Comparison of ENCODE assay signal across 16 cellular contexts in genomic region chr21:46009951-46010655, GRCh38. TPM values are rescaled to one million over a fixed set of nuclear protein-coding genes. Genes with fewer than 3 reads are reported as not detected.
A peak's percentile ranks its signal among the peaks of the same experiment; 100 is the strongest.
DNase-seq lines count a peak whose midpoint lies in the region; ATAC-seq and TF ChIP-seq lines count a peak whose summit lies in the region.
"Had no signal": no experiment of that assay in that cellular context is flagged by ENCODE, and none has a peak within 500 bp of the region (broad histone marks: within the 10 kb centered on the region; RNA-seq: fewer than 3 reads in every experiment).

No MANE protein-coding gene starts in this region.

- no peak overlapping the region for H3K4me3 ChIP-seq in osteoblast (ENCODE audit: insufficient read depth, low read length)
- H3K4me3 ChIP-seq: Peyer's patch had no signal

- peaks cover 9 to 16% of the 10 kb centered on the region in 2 donors for H3K27me3 Mint-ChIP-seq in natural killer cell treated with Interleukin-12 subunit alpha and Interleukin-12 subunit beta and Interleukin-15 and Interleukin-18, amount 100 ng/mL, for 72 hours
- H3K27me3 Mint-ChIP-seq in natural killer cell (ENCODE audit: low read depth in 2 of 2) = peaks cover 11 to 15% of the 10 kb centered on the region in 2 donors
- no peaks in the 10 kb centered on the region for H3K27me3 Mint-ChIP-seq in chondrocyte (ENCODE audit: low read depth)
- H3K27me3 Mint-ChIP-seq in Calu3 (ENCODE audit: unreplicated experiment) = peaks cover 13% of the 10 kb centered on the region
- H3K27me3 Mint-ChIP-seq in glutamatergic neuron (ENCODE audit: unreplicated experiment) = peaks cover 4% of the 10 kb centered on the region
- H3K27me3 Mint-ChIP-seq: IgD-negative memory B cell had no signal

- no peaks in the 10 kb centered on the region for H3K4me1 Mint-ChIP-seq in natural killer cell treated with Interleukin-12 subunit alpha and Interleukin-12 subunit beta and Interleukin-15 and Interleukin-18, amount 100 ng/mL, for 72 hours (ENCODE audit: low read depth in 2 of 2)
- H3K4me1 Mint-ChIP-seq in natural killer cell (no peaks in the 10 kb centered on the region), chondrocyte (ENCODE audit: low read depth) (no peaks in the 10 kb centered on the region), Calu3 (ENCODE audit: low read depth, unreplicated experiment) (no peaks in the 10 kb centered on the region), glutamatergic neuron (ENCODE audit: low read depth, unreplicated experiment) (peaks cover 2% of the 10 kb centered on the region)
- H3K4me1 Mint-ChIP-seq: CD8-positive, alpha-beta memory T cell; IgD-negative memory B cell had no signal

- H3K4me3 Mint-ChIP-seq in natural killer cell treated with Interleukin-12 subunit alpha and Interleukin-12 subunit beta and Interleukin-15 and Interleukin-18, amount 100 ng/mL, for 72 hours = no peak overlapping the region
- no peak overlapping the region for H3K4me3 Mint-ChIP-seq in natural killer cell
- no peak overlapping the region for H3K4me3 Mint-ChIP-seq in chondrocyte (ENCODE audit: unreplicated experiment)
- no peak overlapping the region for H3K4me3 Mint-ChIP-seq in Calu3 (ENCODE audit: low read depth, unreplicated experiment)
- no peak overlapping the region for H3K4me3 Mint-ChIP-seq in glutamatergic neuron (ENCODE audit: unreplicated experiment)
- H3K4me3 Mint-ChIP-seq: CD8-positive, alpha-beta memory T cell; IgD-negative memory B cell had no signal

- intact Hi-C loops in natural killer cell (cut with micrococcal nuclease) (no loop called here), Calu3 (cut with micrococcal nuclease; ENCODE audit: unreplicated experiment) (no loop called here)

- no peak overlapping the region for H3K27ac Mint-ChIP-seq in natural killer cell treated with Interleukin-12 subunit alpha and Interleukin-12 subunit beta and Interleukin-15 and Interleukin-18, amount 100 ng/mL, for 72 hours
- H3K27ac Mint-ChIP-seq in natural killer cell (no peak overlapping the region), chondrocyte (ENCODE audit: unreplicated experiment) (no peak overlapping the region), Calu3 (ENCODE audit: unreplicated experiment) (no peak overlapping the region), glutamatergic neuron (ENCODE audit: unreplicated experiment) (no peak overlapping the region)
- H3K27ac Mint-ChIP-seq: CD8-positive, alpha-beta memory T cell had no signal

- no peaks in the 10 kb centered on the region for H3K79me2 ChIP-seq in osteoblast (ENCODE audit: insufficient read depth, low read length)

- no peaks in the 10 kb centered on the region for H3K36me3 ChIP-seq in osteoblast (ENCODE audit: insufficient read depth, low read length)
- H3K36me3 ChIP-seq: Peyer's patch had no signal

- no peaks in the 10 kb centered on the region for H3K9me3 Mint-ChIP-seq in natural killer cell treated with Interleukin-12 subunit alpha and Interleukin-12 subunit beta and Interleukin-15 and Interleukin-18, amount 100 ng/mL, for 72 hours
- H3K9me3 Mint-ChIP-seq in natural killer cell (no peaks in the 10 kb centered on the region), chondrocyte (ENCODE audit: low read depth) (peaks cover 3% of the 10 kb centered on the region), Calu3 (ENCODE audit: low read depth, unreplicated experiment) (no peaks in the 10 kb centered on the region), glutamatergic neuron (ENCODE audit: unreplicated experiment) (peaks cover 3% of the 10 kb centered on the region)

- H3K36me3 Mint-ChIP-seq in natural killer cell treated with Interleukin-12 subunit alpha and Interleukin-12 subunit beta and Interleukin-15 and Interleukin-18, amount 100 ng/mL, for 72 hours = no peaks in the 10 kb centered on the region
- H3K36me3 Mint-ChIP-seq in natural killer cell (no peaks in the 10 kb centered on the region), chondrocyte (ENCODE audit: low read depth) (peaks cover 2% of the 10 kb centered on the region), Calu3 (ENCODE audit: insufficient read depth, unreplicated experiment) (peaks cover under 1% of the 10 kb centered on the region), glutamatergic neuron (ENCODE audit: unreplicated experiment) (peaks cover 5% of the 10 kb centered on the region)

- BruUV-seq in Calu3 (replicated peaks; lab: Mats Ljungman, UMichigan) = no TSS peak

- H3K4me1 ChIP-seq in osteoblast (ENCODE audit: insufficient read depth, low read length) = no peaks in the 10 kb centered on the region
- H3K4me1 ChIP-seq: Peyer's patch had no signal

- H2AFZ ChIP-seq in osteoblast (ENCODE audit: low read length) = no peak overlapping the region

- no peaks in the 10 kb centered on the region for H3K9me3 ChIP-seq in osteoblast (ENCODE audit: low read depth, low read length)
- H3K9me3 ChIP-seq: Peyer's patch had no signal

- H3K4me2 ChIP-seq in osteoblast (ENCODE audit: insufficient read depth, low read length) = no peak overlapping the region

- ATAC-seq in natural killer cell treated with Interleukin-12 subunit alpha and Interleukin-12 subunit beta and Interleukin-15 and Interleukin-18, amount 100 ng/mL, for 72 hours = no peak
- ATAC-seq in natural killer cell = no peak
- ATAC-seq: HCT116 had no signal

- TF ChIP-seq CTCF in natural killer cell (IDR thresholded peaks at IDR 0.05) = no peak
- no peak for TF ChIP-seq CTCF in chondrocyte (IDR thresholded peaks at IDR 0.05)
- TF ChIP-seq CTCF in osteoblast (IDR thresholded peaks at IDR 0.05; ENCODE audit: extremely low read depth, low read depth, low read length) = no peak
- no peak for TF ChIP-seq CTCF in Calu3 (IDR thresholded peaks at IDR 0.05; ENCODE audit: unreplicated experiment)
- TF ChIP-seq CTCF in glutamatergic neuron (IDR thresholded peaks at IDR 0.05; ENCODE audit: partially characterized antibody, unreplicated experiment) = no peak

- DNase-seq in natural killer cell treated with Interleukin-12 subunit alpha and Interleukin-12 subunit beta and Interleukin-15 and Interleukin-18, amount 100 ng/mL, for 72 hours (ENCODE audit: low spot score) = peak; percentile 63
- DNase-seq in natural killer cell (no peak), chondrocyte (ENCODE audit: low spot score) (peak; percentile 85), osteoblast (ENCODE audit: insufficient read length, low spot score, missing footprints) (peak; percentile 80), Calu3 (no peak), glutamatergic neuron (no peak), A172 (ENCODE audit: low spot score) (no peak)
- DNase-seq: DMS 273 treated with DMSO at 0.1 percent for 48 hours, NCI-H1436, NCI-H2081, NCI-H510A treated with DMSO at 0.1 percent for 48 hours, SHP77 had no signal

- CTCF ChIA-PET in Calu3 (lab: Charles Lee) = no interaction called here

- H3K27me3 ChIP-seq in osteoblast (ENCODE audit: insufficient read depth, low read length) = no peaks in the 10 kb centered on the region
- H3K27me3 ChIP-seq: Peyer's patch had no signal

- H4K20me1 ChIP-seq in osteoblast (ENCODE audit: insufficient read depth, low read length) = no peaks in the 10 kb centered on the region

- H3K27ac ChIP-seq in osteoblast (ENCODE audit: low read depth, low read length) = no peak overlapping the region
- H3K27ac ChIP-seq: Peyer's patch had no signal

RNA-seq across cellular contexts. Expression of gene COL6A1, which starts 28.5 kb away (rescaled TPM):
- total RNA-seq in natural killer cell treated with Interleukin-12 subunit alpha and Interleukin-12 subunit beta and Interleukin-15 and Interleukin-18, amount 100 ng/mL, for 72 hours = not detected
- total RNA-seq in natural killer cell (1 to 10 TPM; 1.0 to 5.2 (median 2.5) TPM), chondrocyte (994 to 1,063 TPM (median 1,052 TPM) in 3 replicates), osteoblast (1,531 and 1,612 TPM in 2 replicates), Calu3 (2022) (17.8 and 18.5 TPM in 2 replicates), glutamatergic neuron (ENCODE audit: unreplicated experiment) (407 TPM)
- total RNA-seq in A172 (2014; rRNA removed; shearing (Covaris generic)) = 329 and 393 TPM in 2 replicates

Comparison
In these comparisons a context has a peak if more than half of its experiments do, and no peak if none do; other contexts are left out.
1. DNase-seq: peak in natural killer cell treated with Interleukin-12 subunit alpha and Interleukin-12 subunit beta and Interleukin-15 and Interleukin-18, amount 100 ng/mL, for 72 hours (single experiment), chondrocyte (single experiment) and osteoblast (single experiment); none in natural killer cell (single experiment), Calu3 (single experiment), glutamatergic neuron (single experiment) and A172 (single experiment).
2. RNA of gene COL6A1, which starts 28.5 kb away (total RNA-seq): 1,531 to 1,612 TPM in osteoblast, 994 to 1,063 TPM in chondrocyte, 407 TPM in glutamatergic neuron (single experiment) and 329 to 393 TPM in A172; 17.8 to 18.5 TPM in Calu3, 1.0 to 5.2 TPM in natural killer cell and not detected in natural killer cell treated with Interleukin-12 subunit alpha and Interleukin-12 subunit beta and Interleukin-15 and Interleukin-18, amount 100 ng/mL, for 72 hours; every median in the first group is over 10 times any median in the second.